9 cellular contexts compared by ENCODE assay signal in genomic region chr1:164625004-164625617, GRCh38.
DNase-seq lines count a peak whose midpoint lies in the region; ATAC-seq and TF ChIP-seq lines count a peak whose summit lies in the region.
"Had no signal": no experiment of that assay in that cellular context is flagged by ENCODE, and none has a peak within 500 bp of the region (broad histone marks: within the 10 kb centered on the region; RNA-seq: fewer than 3 reads in every experiment).

No MANE protein-coding gene starts in this region.

- no peaks in the 10 kb centered on the region for H3K27me3 ChIP-seq in mammary epithelial cell (ENCODE audit: insufficient read depth, low read length)
- H3K27me3 ChIP-seq in neural cell (ENCODE audit: insufficient read depth, low read depth, low read length) = no peaks in the 10 kb centered on the region

- no peak for ATAC-seq in HG03342 (IDR thresholded peaks at IDR 0.05; ENCODE audit: unreplicated experiment)
- no peak for ATAC-seq in HG02981 (IDR thresholded peaks at IDR 0.05; ENCODE audit: unreplicated experiment)

- H3K4me2 ChIP-seq in mammary epithelial cell (ENCODE audit: insufficient read depth, low read depth, low read length) = no peak overlapping the region
- H3K4me2 ChIP-seq in neural cell (ENCODE audit: low read length) = no peak overlapping the region

- CTCF ChIA-PET in mammary epithelial cell (lab: Charles Lee; ENCODE audit: low non-redundant PET) = interaction anchor here (0.7 to 1.1 kb wide), 5 partner anchors 8 to 799 kb away, joined by 3 to 6 read pairs (median 4); no protein-coding TSS in a partner anchor

- no peak overlapping the region for H2AFZ ChIP-seq in mammary epithelial cell (ENCODE audit: low read depth, low read length)
- no peak overlapping the region for H2AFZ ChIP-seq in neural cell (ENCODE audit: low read depth, low read length)
- H2AFZ ChIP-seq: parathyroid adenoma had no signal

- BruUV-seq in mammary epithelial cell (replicated peaks; lab: Mats Ljungman, UMichigan) = no TSS peak

- H3K27me3 Mint-ChIP-seq in CD14-positive monocyte (ENCODE audit: low read depth in 3 of 3) = peaks cover 1 to 2% (median 2%) of the 10 kb centered on the region in 3 donors
- H3K27me3 Mint-ChIP-seq in T-helper 2 cell treated with Interferon-gamma antibody and Interleukin-4, amounts not matched to agents 5 μg/mL and 100 μg/mL, for 36 hours (ENCODE audit: low read depth) = no peaks in the 10 kb centered on the region

- no peaks in the 10 kb centered on the region for H4K20me1 ChIP-seq in mammary epithelial cell (ENCODE audit: insufficient read depth, low read length)
- H4K20me1 ChIP-seq in neural cell (ENCODE audit: insufficient read depth) = peaks cover 3% of the 10 kb centered on the region

- no peaks in the 10 kb centered on the region for H3K9me3 Mint-ChIP-seq in CD14-positive monocyte
- no peaks in the 10 kb centered on the region for H3K9me3 Mint-ChIP-seq in T-helper 2 cell treated with Interferon-gamma antibody and Interleukin-4, amounts not matched to agents 5 μg/mL and 100 μg/mL, for 36 hours

- DNase-seq in CD14-positive monocyte (ENCODE audit: low spot score) (no peak), mammary epithelial cell (no peak)
- DNase-seq in activated CD4-positive, alpha-beta T cell treated with anti-CD3 and anti-CD28 coated beads, Interleukin-2, amount 50 U/mL, for 1 hour = no peak
- no peak for DNase-seq in T-helper 2 cell treated with Interferon-gamma antibody and Interleukin-4, amounts not matched to agents 5 μg/mL and 100 μg/mL, for 36 hours (ENCODE audit: low spot score)

- intact Hi-C loops in CD14-positive monocyte (cut with micrococcal nuclease) = no loop called here
- intact Hi-C loops in mammary epithelial cell (cut with micrococcal nuclease) = no loop called here

- no peaks in the 10 kb centered on the region for H3K4me1 ChIP-seq in mammary epithelial cell (ENCODE audit: insufficient read depth, low read length)
- H3K4me1 ChIP-seq: parathyroid adenoma had no signal

- H3K79me2 ChIP-seq in mammary epithelial cell (ENCODE audit: insufficient read depth, low read length) (no peaks in the 10 kb centered on the region), neural cell (replicated peaks; ENCODE audit: insufficient read depth, low read length) (peaks cover 96% of the 10 kb centered on the region)

- WGBS in mammary epithelial cell (ENCODE audit: low coverage, missing lambda C conversion rate) = 92% methylated on average over 7 of the region's 7 CpGs

- H3K9me3 ChIP-seq in mammary epithelial cell (replicated peaks; ENCODE audit: insufficient read depth, low read length) = no peaks in the 10 kb centered on the region
- no peaks in the 10 kb centered on the region for H3K9me3 ChIP-seq in neural cell (ENCODE audit: low read length)

- H3K27ac Mint-ChIP-seq in CD14-positive monocyte = no peak overlapping the region
- H3K27ac Mint-ChIP-seq in T-helper 2 cell treated with Interferon-gamma antibody and Interleukin-4, amounts not matched to agents 5 μg/mL and 100 μg/mL, for 36 hours = no peak overlapping the region

- TF ChIP-seq CTCF in CD14-positive monocyte (IDR thresholded peaks at IDR 0.05) = peak; percentile 47
- peak; percentile 14; the same call in 1 of the 2 replicates for TF ChIP-seq CTCF in LNCAP (IDR thresholded peaks at IDR 0.05)
- peak; percentile 36 for TF ChIP-seq CTCF in mammary epithelial cell (conservative IDR thresholded peaks at IDR 0.05 in 1 of 2, IDR thresholded peaks at IDR 0.05 in 1 of 2; ENCODE audit: extremely low read depth in 1 of 2, insufficient read depth in 1 of 2, low read depth in 1 of 2, low read length in 2 of 2)
- TF ChIP-seq CTCF in neural cell (IDR thresholded peaks at IDR 0.05; ENCODE audit: poor library complexity, severe bottlenecking) = peak; percentile 38

- peaks cover 7% of the 10 kb centered on the region for H3K4me1 Mint-ChIP-seq in CD14-positive monocyte
- H3K4me1 Mint-ChIP-seq in T-helper 2 cell treated with Interferon-gamma antibody and Interleukin-4, amounts not matched to agents 5 μg/mL and 100 μg/mL, for 36 hours (ENCODE audit: low read depth) = no peaks in the 10 kb centered on the region

- no peaks in the 10 kb centered on the region for H3K36me3 Mint-ChIP-seq in CD14-positive monocyte
- H3K36me3 Mint-ChIP-seq in T-helper 2 cell treated with Interferon-gamma antibody and Interleukin-4, amounts not matched to agents 5 μg/mL and 100 μg/mL, for 36 hours (ENCODE audit: low read depth) = no peaks in the 10 kb centered on the region

- no peaks in the 10 kb centered on the region for H3K9me2 ChIP-seq in neural cell (ENCODE audit: insufficient read depth, low read length)

- dilution Hi-C loops in mammary epithelial cell (cut with HindIII; ENCODE audit: low sequenced_read_pairs) = no loop called here

- H3K27ac ChIP-seq in mammary epithelial cell (ENCODE audit: insufficient read depth, low read depth, low read length) = no peak overlapping the region
- H3K27ac ChIP-seq in neural cell (ENCODE audit: low read length) = no peak overlapping the region
- H3K27ac ChIP-seq: parathyroid adenoma had no signal

- H3K4me3 ChIP-seq in mammary epithelial cell (replicated peaks in 1 of 3; ENCODE audit: insufficient read depth in 1 of 3, low read depth in 2 of 3, low read length in 3 of 3) (no peak overlapping the region), neural cell (ENCODE audit: low read length) (no peak overlapping the region)

- TF ChIP-seq EP300 in neural cell (conservative IDR thresholded peaks at IDR 0.05; ENCODE audit: poor library complexity, severe bottlenecking) = no peak

- H3K36me3 ChIP-seq in mammary epithelial cell (ENCODE audit: insufficient read depth, low read length) = no peaks in the 10 kb centered on the region
- no peaks in the 10 kb centered on the region for H3K36me3 ChIP-seq in neural cell (ENCODE audit: insufficient read depth, low read length)

- TF ChIP-seq RAD21 in neural cell (conservative IDR thresholded peaks at IDR 0.05) = no peak

- H3K9ac ChIP-seq in mammary epithelial cell (ENCODE audit: insufficient read depth, low read length) = no peak overlapping the region
- H3K9ac ChIP-seq in neural cell (ENCODE audit: low read length) = no peak overlapping the region
- H3K9ac ChIP-seq: parathyroid adenoma had no signal

- H3K4me3 Mint-ChIP-seq in CD14-positive monocyte = peak overlapping the region in 1 of 2 donors; percentile 65
- H3K4me3 Mint-ChIP-seq in T-helper 2 cell treated with Interferon-gamma antibody and Interleukin-4, amounts not matched to agents 5 μg/mL and 100 μg/mL, for 36 hours = no peak overlapping the region

- in situ Hi-C loops in mammary epithelial cell (cut with MboI; ENCODE audit: low sequenced_read_pairs in 2 of 2) = no loop called here

- H3F3A ChIP-seq in neural cell (ENCODE audit: insufficient read depth, low read length, poor library complexity, severe bottlenecking) = no peaks in the 10 kb centered on the region

TF ChIP-seq in neural cell, 6 proteins besides CTCF, POLR2A, EP300 and RAD21:
- no peak for TF ChIP-seq EZH2 (IDR thresholded peaks at IDR 0.05; ENCODE audit: borderline replicate concordance, insufficient read depth, low read length, poor library complexity, severe bottlenecking)
- no peak for TF ChIP-seq REST (IDR thresholded peaks at IDR 0.05; ENCODE audit: borderline replicate concordance)
- no peak for TF ChIP-seq TAF1 (IDR thresholded peaks at IDR 0.05; ENCODE audit: low read depth)
- no peak for TF ChIP-seq SMC3 (conservative IDR thresholded peaks at IDR 0.05; ENCODE audit: poor library complexity)
- no peak for TF ChIP-seq POLR2AphosphoS5 (IDR thresholded peaks at IDR 0.05)
- no peak for TF ChIP-seq MXI1 (conservative IDR thresholded peaks at IDR 0.05; ENCODE audit: poor library complexity, severe bottlenecking)
TF ChIP-seq in neural cell: peak in this region for 0.
